ENCODE assay signal across 11 cellular contexts in genomic region chr2:12684471-12684936, GRCh38. TPM values are rescaled to one million over a fixed set of nuclear protein-coding genes. Genes with fewer than 3 reads are reported as not detected.
DNase-seq lines count a peak whose midpoint lies in the region; ATAC-seq and TF ChIP-seq lines count a peak whose summit lies in the region.
"Had no signal": no experiment of that assay in that cellular context is flagged by ENCODE, and none has a peak within 500 bp of the region (broad histone marks: within the 10 kb centered on the region; RNA-seq: fewer than 3 reads in every experiment).

No MANE protein-coding gene starts in this region.

- H3K4me3 Mint-ChIP-seq in activated CD4-positive, alpha-beta T cell treated with anti-CD3 and anti-CD28 coated beads, Interleukin-2, amount 10 ng/mL, durations not matched to agents 24 days and 14 days, result no peak overlapping the region
- H3K4me3 Mint-ChIP-seq: activated naive CD4-positive, alpha-beta T cell treated with anti-CD3 and anti-CD28 coated beads, Interleukin-2, amount 50 U/mL, for 24 hours had no signal

- H3K9me3 Mint-ChIP-seq in activated CD4-positive, alpha-beta T cell treated with anti-CD3 and anti-CD28 coated beads, Interleukin-2, amount 10 ng/mL, durations not matched to agents 24 days and 14 days, result peaks cover 12% of the 10 kb centered on the region
- H3K9me3 Mint-ChIP-seq: activated naive CD4-positive, alpha-beta T cell treated with anti-CD3 and anti-CD28 coated beads, Interleukin-2, amount 50 U/mL, for 24 hours had no signal

- H3K27ac ChIP-seq in right atrium auricular region (no peak overlapping the region), mesenchymal stem cell (ENCODE audit: low read length, poor library complexity, severe bottlenecking) (no peak overlapping the region)

- no peaks in the 10 kb centered on the region for H3K36me3 Mint-ChIP-seq in activated CD4-positive, alpha-beta T cell treated with anti-CD3 and anti-CD28 coated beads, Interleukin-2, amount 10 ng/mL, durations not matched to agents 24 days and 14 days (ENCODE audit: low read depth)
- H3K36me3 Mint-ChIP-seq: activated naive CD4-positive, alpha-beta T cell treated with anti-CD3 and anti-CD28 coated beads, Interleukin-2, amount 50 U/mL, for 24 hours had no signal

- DNase-seq in Right ventricle myocardium superior (no peak), right atrium auricular region (ENCODE audit: low spot score) (no peak), choroid plexus epithelial cell (ENCODE audit: low read depth) (peak; percentile 70), mesenchymal stem cell (peak; percentile 22), NCI-H2227 treated with DMSO at 0.1 percent for 48 hours (lab: John Stamatoyannopoulos, UW) (no peak), NCI-H748 (lab: John Stamatoyannopoulos, UW; ENCODE audit: unreplicated experiment) (no peak)
- no peak for DNase-seq in activated CD4-positive, alpha-beta T cell treated with anti-CD3 and anti-CD28 coated beads, Interleukin-2, amount 10 ng/mL, durations not matched to agents 24 days and 14 days
- DNase-seq: activated CD4-positive, CD25-positive, alpha-beta regulatory T cell treated with anti-CD3 and anti-CD28 coated beads, Interleukin-2, amount 50 U/mL, for 72 hours; mucosa of descending colon had no signal

- no peak overlapping the region for H2BK120ac ChIP-seq in mesenchymal stem cell (ENCODE audit: low read depth, low read length)

- peak; percentile 75 for ATAC-seq in Right ventricle myocardium superior (ENCODE audit: poor library complexity)
- ATAC-seq in HG02884 (IDR thresholded peaks at IDR 0.05; ENCODE audit: unreplicated experiment), result no peak
- ATAC-seq: mucosa of descending colon had no signal

- no peak overlapping the region for H3K4ac ChIP-seq in mesenchymal stem cell (ENCODE audit: low read depth in 1 of 2, low read length in 2 of 2)

- H3K4me2 ChIP-seq in mesenchymal stem cell (ENCODE audit: low read length, poor library complexity, severe bottlenecking), result no peak overlapping the region

- no peak overlapping the region for H3K4me3 ChIP-seq in right atrium auricular region
- no peak overlapping the region for H3K4me3 ChIP-seq in choroid plexus epithelial cell (ENCODE audit: low read depth, low read length)
- H3K4me3 ChIP-seq in mesenchymal stem cell (ENCODE audit: insufficient read depth in 1 of 2, low read depth in 1 of 2, low read length in 2 of 2), result no peak overlapping the region
- H3K4me3 ChIP-seq: mucosa of descending colon had no signal

- no peak overlapping the region for H3K14ac ChIP-seq in mesenchymal stem cell (ENCODE audit: low read length in 2 of 2)

- no peak overlapping the region for H3K27ac Mint-ChIP-seq in activated CD4-positive, alpha-beta T cell treated with anti-CD3 and anti-CD28 coated beads, Interleukin-2, amount 10 ng/mL, durations not matched to agents 24 days and 14 days
- H3K27ac Mint-ChIP-seq: activated naive CD4-positive, alpha-beta T cell treated with anti-CD3 and anti-CD28 coated beads, Interleukin-2, amount 50 U/mL, for 24 hours had no signal

- H2BK12ac ChIP-seq in mesenchymal stem cell (ENCODE audit: low read length in 2 of 2), result no peak overlapping the region

- H2BK15ac ChIP-seq in mesenchymal stem cell (ENCODE audit: low read depth, poor library complexity, severe bottlenecking), result no peak overlapping the region

- WGBS in mesenchymal stem cell, result 81% methylated on average over 5 of the region's 5 CpGs

- H3K27me3 ChIP-seq in right atrium auricular region, result no peaks in the 10 kb centered on the region
- H3K27me3 ChIP-seq in mesenchymal stem cell (ENCODE audit: control insufficient read depth in 1 of 2, insufficient read depth in 1 of 2, low read length in 2 of 2), result peaks cover 0 to 16% of the 10 kb centered on the region in 2 experiments

- no peak overlapping the region for H2AFZ ChIP-seq in mesenchymal stem cell (ENCODE audit: low read depth, low read length)

- H3K9ac ChIP-seq in mesenchymal stem cell (ENCODE audit: low read length), result no peak overlapping the region

- intact Hi-C loops in Right ventricle myocardium superior (cut with DNase I), result no loop called here
- intact Hi-C loops in activated CD4-positive, alpha-beta T cell treated with anti-CD3 and anti-CD28 coated beads, Interleukin-2, amount 10 ng/mL, durations not matched to agents 24 days and 14 days (cut with micrococcal nuclease), result no loop called here

- no peak overlapping the region for H2AK5ac ChIP-seq in mesenchymal stem cell (ENCODE audit: low read length, severe bottlenecking)

- no peak overlapping the region for H2BK5ac ChIP-seq in mesenchymal stem cell (ENCODE audit: low read depth, low read length, poor library complexity, severe bottlenecking)

- H3K4me1 Mint-ChIP-seq in activated CD4-positive, alpha-beta T cell treated with anti-CD3 and anti-CD28 coated beads, Interleukin-2, amount 10 ng/mL, durations not matched to agents 24 days and 14 days, result no peaks in the 10 kb centered on the region

- no peaks in the 10 kb centered on the region for H3K79me1 ChIP-seq in mesenchymal stem cell (replicated peaks; ENCODE audit: low read length, poor library complexity, severe bottlenecking)

- peaks cover 35% of the 10 kb centered on the region for H3K27me3 Mint-ChIP-seq in activated CD4-positive, alpha-beta T cell treated with anti-CD3 and anti-CD28 coated beads, Interleukin-2, amount 10 ng/mL, durations not matched to agents 24 days and 14 days
- H3K27me3 Mint-ChIP-seq: activated naive CD4-positive, alpha-beta T cell treated with anti-CD3 and anti-CD28 coated beads, Interleukin-2, amount 50 U/mL, for 24 hours had no signal

- H3K9me3 ChIP-seq in right atrium auricular region (no peaks in the 10 kb centered on the region), mesenchymal stem cell (ENCODE audit: control insufficient read depth, low read length) (peaks cover 4% of the 10 kb centered on the region)
- H3K9me3 ChIP-seq: mucosa of descending colon had no signal

- no peak overlapping the region for H4K91ac ChIP-seq in mesenchymal stem cell (ENCODE audit: low read length)

- H3K4me1 ChIP-seq in right atrium auricular region (no peaks in the 10 kb centered on the region), mesenchymal stem cell (ENCODE audit: control insufficient read depth, insufficient read depth, low read depth, low read length) (peaks cover 4% of the 10 kb centered on the region)

- H3K18ac ChIP-seq in mesenchymal stem cell (ENCODE audit: low read depth in 1 of 2, low read length in 2 of 2), result no peak overlapping the region

- no peak overlapping the region for H4K8ac ChIP-seq in mesenchymal stem cell (ENCODE audit: low read length)

- no peak for TF ChIP-seq CTCF in right atrium auricular region (IDR thresholded peaks at IDR 0.05)
- TF ChIP-seq CTCF in choroid plexus epithelial cell (conservative IDR thresholded peaks at IDR 0.05; ENCODE audit: low read depth, low read length), result no peak

- no peak overlapping the region for H3K23ac ChIP-seq in mesenchymal stem cell (ENCODE audit: low read length in 2 of 2)

- no peaks in the 10 kb centered on the region for H3K36me3 ChIP-seq in right atrium auricular region
- H3K36me3 ChIP-seq in mesenchymal stem cell (ENCODE audit: control insufficient read depth in 1 of 2, insufficient read depth in 2 of 2, low read depth in 1 of 2, low read length in 2 of 2), result no peaks in the 10 kb centered on the region

RNA-seq across cellular contexts. Expression of gene TRIB2, which starts 32.2 kb away (rescaled TPM):
- 32.1 TPM for total RNA-seq in Right ventricle myocardium superior
- 10 to 100 TPM; 33.5 to 55.7 TPM for total RNA-seq in right atrium auricular region
- 70.1 TPM for polyA plus RNA-seq in mesenchymal stem cell (2013, experiment 1 of 2)
- polyA plus RNA-seq in mesenchymal stem cell (2013, experiment 2 of 2), result 68.9 TPM
- total RNA-seq in activated CD4-positive, alpha-beta T cell treated with anti-CD3 and anti-CD28 coated beads, Interleukin-2, amount 10 ng/mL, durations not matched to agents 24 days and 14 days, result 4.0 and 5.1 TPM in 2 replicates

Comparison
In these comparisons a context has a peak if more than half of its experiments do, and no peak if none do; other contexts are left out.
1. DNase-seq: peak in choroid plexus epithelial cell (single experiment) and mesenchymal stem cell (single experiment); none in Right ventricle myocardium superior (single experiment), right atrium auricular region (single experiment), activated CD4-positive, alpha-beta T cell treated with anti-CD3 and anti-CD28 coated beads, Interleukin-2, amount 10 ng/mL, durations not matched to agents 24 days and 14 days (single experiment), NCI-H2227 treated with DMSO at 0.1 percent for 48 hours (single experiment) and NCI-H748 (single experiment).